11 cellular contexts compared by ENCODE assay signal in the genomic region with DNA sequence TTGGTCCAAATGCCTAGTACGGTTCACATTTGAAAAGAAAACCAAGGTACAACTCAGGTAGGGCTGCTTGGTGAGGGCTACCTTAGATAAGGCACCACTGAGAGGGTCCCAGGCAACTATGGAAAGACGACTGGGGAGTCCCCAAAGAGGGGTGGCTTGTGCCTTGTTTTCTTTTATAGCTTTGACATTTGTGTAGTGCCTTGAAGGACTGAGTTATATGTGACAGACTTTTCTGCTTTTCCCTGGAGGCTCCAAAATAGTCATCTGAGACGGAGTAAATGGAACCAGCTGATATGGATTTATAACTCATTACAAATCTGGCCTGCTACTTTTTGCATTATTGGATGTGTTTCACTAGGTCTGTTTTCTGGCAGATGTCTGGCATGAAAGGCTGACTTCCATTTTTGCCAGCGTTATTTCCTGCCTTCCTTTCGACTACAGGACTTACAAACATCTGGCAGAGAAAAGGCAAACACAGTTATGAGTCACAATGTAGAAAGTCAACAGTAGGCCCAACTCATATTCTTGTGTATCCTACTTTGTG.
A peak's percentile ranks its signal among the peaks of the same experiment; 100 is the strongest.
DNase-seq lines count a peak whose midpoint lies in the region; ATAC-seq, FAIRE-seq and TF ChIP-seq lines count a peak whose summit lies in the region.
"Had no signal": no experiment of that assay in that cellular context is flagged by ENCODE, and none has a peak within 500 bp of the region (broad histone marks: within the 10 kb centered on the region; RNA-seq: fewer than 3 reads in every experiment).

No MANE protein-coding gene starts in this region.

- H3K27me3 ChIP-seq in mesenchymal stem cell (ENCODE audit: control insufficient read depth in 1 of 2, insufficient read depth in 1 of 2, low read length in 2 of 2): no peaks in the 10 kb centered on the region
- H3K27me3 ChIP-seq in small intestine (ENCODE audit: control insufficient read depth in 2 of 2, insufficient read depth in 2 of 2, low read length in 2 of 2): no peaks in the 10 kb centered on the region

- no peak overlapping the region for H2BK120ac ChIP-seq in mesenchymal stem cell (ENCODE audit: low read depth, low read length)

- no peak for ATAC-seq in HG02840 (IDR thresholded peaks at IDR 0.05; ENCODE audit: low FRiP score, unreplicated experiment)
- ATAC-seq: sciatic nerve had no signal

- no peak overlapping the region for H4K8ac ChIP-seq in mesenchymal stem cell (ENCODE audit: low read length)

- TF ChIP-seq CTCF in LNCaP clone FGC (IDR thresholded peaks at IDR 0.05; ENCODE audit: control insufficient read depth, extremely low read depth, insufficient read depth) (no peak), cardiac fibroblast (IDR thresholded peaks at IDR 0.05; ENCODE audit: low read depth, low read length) (no peak)

- H2BK5ac ChIP-seq in mesenchymal stem cell (ENCODE audit: low read depth, low read length, poor library complexity, severe bottlenecking): no peak overlapping the region

- H4K91ac ChIP-seq in mesenchymal stem cell (ENCODE audit: low read length): no peak overlapping the region

- no peak overlapping the region for H3K4ac ChIP-seq in mesenchymal stem cell (ENCODE audit: low read depth in 1 of 2, low read length in 2 of 2)

- H2AFZ ChIP-seq in mesenchymal stem cell (ENCODE audit: low read depth, low read length): no peak overlapping the region

- H3K4me1 ChIP-seq in mesenchymal stem cell (ENCODE audit: control insufficient read depth, insufficient read depth, low read depth, low read length): no peaks in the 10 kb centered on the region
- no peaks in the 10 kb centered on the region for H3K4me1 ChIP-seq in small intestine (ENCODE audit: control insufficient read depth in 2 of 2, insufficient read depth in 1 of 2, low read depth in 1 of 2, low read length in 1 of 2)

- no peak overlapping the region for H2AK5ac ChIP-seq in mesenchymal stem cell (ENCODE audit: low read length, severe bottlenecking)

- H3K14ac ChIP-seq in mesenchymal stem cell (ENCODE audit: low read length in 2 of 2): no peak overlapping the region

- no peak overlapping the region for H3K4me2 ChIP-seq in mesenchymal stem cell (ENCODE audit: low read length, poor library complexity, severe bottlenecking)

- no peak overlapping the region for H2BK15ac ChIP-seq in mesenchymal stem cell (ENCODE audit: low read depth, poor library complexity, severe bottlenecking)

- no peaks in the 10 kb centered on the region for H3K79me1 ChIP-seq in mesenchymal stem cell (replicated peaks; ENCODE audit: low read length, poor library complexity, severe bottlenecking)

- H3K9me3 ChIP-seq in mesenchymal stem cell (ENCODE audit: control insufficient read depth, low read length) (no peaks in the 10 kb centered on the region), small intestine (ENCODE audit: control insufficient read depth, low read depth) (no peaks in the 10 kb centered on the region)

- H2BK12ac ChIP-seq in mesenchymal stem cell (ENCODE audit: low read length in 2 of 2): no peak overlapping the region

- H3K36me3 ChIP-seq in mesenchymal stem cell (ENCODE audit: control insufficient read depth in 1 of 2, insufficient read depth in 2 of 2, low read depth in 1 of 2, low read length in 2 of 2) (no peaks in the 10 kb centered on the region), small intestine (ENCODE audit: control insufficient read depth in 2 of 2, insufficient read depth in 2 of 2, low read length in 2 of 2) (no peaks in the 10 kb centered on the region)

- H3K27ac ChIP-seq in mesenchymal stem cell (ENCODE audit: low read length, poor library complexity, severe bottlenecking) (no peak overlapping the region), small intestine (ENCODE audit: low read depth in 1 of 2, low read length in 1 of 2) (no peak overlapping the region)
- H3K27ac ChIP-seq: HL-60 had no signal

- FAIRE-seq in small intestine (lab: Jason Lieb, UNC): no peak

- no peak overlapping the region for H3K23ac ChIP-seq in mesenchymal stem cell (ENCODE audit: low read length in 2 of 2)

- 60% methylated on average over 5 of the region's 5 CpGs for WGBS in mesenchymal stem cell
- 45 to 56% (median 55%) methylated on average over 5 of the region's 5 CpGs for WGBS in small intestine, 3 donors

- no peak overlapping the region for H3K18ac ChIP-seq in mesenchymal stem cell (ENCODE audit: low read depth in 1 of 2, low read length in 2 of 2)

- H3K4me3 ChIP-seq in LNCaP clone FGC (ENCODE audit: low read depth, low read length): no peak overlapping the region
- no peak overlapping the region for H3K4me3 ChIP-seq in cardiac fibroblast (replicated peaks in 1 of 2; ENCODE audit: low read depth in 2 of 2, low read length in 2 of 2)
- H3K4me3 ChIP-seq in mesenchymal stem cell (ENCODE audit: insufficient read depth in 1 of 2, low read depth in 1 of 2, low read length in 2 of 2): no peak overlapping the region
- no peak overlapping the region for H3K4me3 ChIP-seq in small intestine (ENCODE audit: low read depth in 1 of 2, low read length in 2 of 2)

- no peak overlapping the region for H3K9ac ChIP-seq in mesenchymal stem cell (ENCODE audit: low read length)

- peak; percentile 96 for DNase-seq in DMS53 (lab: John Stamatoyannopoulos, UW)
- peak; percentile 83 for DNase-seq in LNCaP clone FGC (ENCODE audit: low read depth)
- peak; percentile 63 to 75 for DNase-seq in cardiac fibroblast (ENCODE audit: low read depth in 2 of 2)
- DNase-seq in mesenchymal stem cell: peak; percentile 17
- DNase-seq in GM19238 (ENCODE audit: insufficient read length, low spot score): no peak
- DNase-seq in small intestine: no peak
- DNase-seq: activated CD4-positive, alpha-beta memory T cell treated with anti-CD3 and anti-CD28 coated beads, Interleukin-2, amount 10 ng/mL, durations not matched to agents 7 days and 5 days; NK-92 treated with Interleukin-12 subunit alpha and Interleukin-12 subunit beta, amount 100 ng/mL, for 24 hours had no signal

Comparison
In these comparisons a context has a peak if more than half of its experiments do, and no peak if none do; other contexts are left out.
1. DNase-seq: peak in DMS53 (single experiment), LNCaP clone FGC (single experiment), cardiac fibroblast (2 of 2) and mesenchymal stem cell (single experiment); none in GM19238 (single experiment) and small intestine (single experiment).